Comparison of ENCODE assay signal across 9 cellular contexts in genomic region chr18:34661464-34662087, GRCh38. TPM values are rescaled to one million over a fixed set of nuclear protein-coding genes. Genes with fewer than 3 reads are reported as not detected.
DNase-seq lines count a peak whose midpoint lies in the region; ATAC-seq, FAIRE-seq and TF ChIP-seq lines count a peak whose summit lies in the region.
"Had no signal": no experiment of that assay in that cellular context is flagged by ENCODE, and none has a peak within 500 bp of the region (broad histone marks: within the 10 kb centered on the region; RNA-seq: fewer than 3 reads in every experiment).

No MANE protein-coding gene starts in this region.

- no peak for FAIRE-seq in H54 (lab: Jason Lieb, UNC)
- FAIRE-seq: TTC549 had no signal

- H3K27ac ChIP-seq in vagina = no peak overlapping the region

- in situ Hi-C loops in Caki2 (cut with HindIII; ENCODE audit: low pct_unique_long_range_greater_than_20kb, low sequenced_read_pairs) = no loop called here

- H3K36me3 ChIP-seq in vagina = no peaks in the 10 kb centered on the region

- DNase-seq in Caki2 (ENCODE audit: low read depth) (peak; percentile 39), NCI-H69 (lab: John Stamatoyannopoulos, UW) (peak; percentile 87), cardiac fibroblast (ENCODE audit: low read depth in 2 of 2) (peak; percentile 65 to 70), left kidney (ENCODE audit: low read depth, low spot score) (peak; percentile 74), vagina (ENCODE audit: extremely low spot score in 2 of 2) (no peak), H54 (ENCODE audit: insufficient read length, low spot score) (no peak)

- peak; percentile 87 for ATAC-seq in GM19043 (IDR thresholded peaks at IDR 0.05; ENCODE audit: low read depth, unreplicated experiment)
- ATAC-seq in HG03280 (IDR thresholded peaks at IDR 0.05; ENCODE audit: unreplicated experiment) = peak; percentile 78

- H3K4me1 ChIP-seq in vagina = no peaks in the 10 kb centered on the region

- H3K9me3 ChIP-seq in vagina = no peaks in the 10 kb centered on the region

- intact Hi-C loops in vagina (cut with DNase I) = no loop called here

- TF ChIP-seq CTCF in cardiac fibroblast (IDR thresholded peaks at IDR 0.05; ENCODE audit: low read depth, low read length) = peak; percentile 85
- TF ChIP-seq CTCF in vagina (IDR thresholded peaks at IDR 0.05) = peak in 2 of 3 experiments; percentile 46

- TF ChIP-seq POLR2A in vagina (IDR thresholded peaks at IDR 0.05) (no peak), H54 (IDR thresholded peaks at IDR 0.05; ENCODE audit: low read depth, low read length) (no peak)

- H3K27me3 ChIP-seq in vagina = no peaks in the 10 kb centered on the region

- no peak overlapping the region for H3K4me3 ChIP-seq in cardiac fibroblast (replicated peaks in 1 of 2; ENCODE audit: low read depth in 2 of 2, low read length in 2 of 2)
- H3K4me3 ChIP-seq in vagina = no peak overlapping the region

RNA-seq across cellular contexts. Expression of gene DTNA, which starts 48.5 kb away (rescaled TPM):
- total RNA-seq in Caki2 (2014; rRNA removed; shearing (Covaris generic); ENCODE audit: low replicate concordance) = 0.14 and 0.34 TPM in 2 replicates
- 18.4 TPM for total RNA-seq in vagina

Comparison
In these comparisons a context has a peak if more than half of its experiments do, and no peak if none do; other contexts are left out.
1. DNase-seq: peak in Caki2 (single experiment), NCI-H69 (single experiment), cardiac fibroblast (2 of 2) and left kidney (single experiment); none in vagina (0 of 2) and H54 (single experiment).
2. RNA of gene DTNA, which starts 48.5 kb away (total RNA-seq): 18.4 TPM in vagina (single experiment); 0.14 to 0.34 TPM in Caki2; every median in the first group is over 10 times any median in the second.